Comparison of ENCODE assay signal across 14 cellular contexts in genomic region chr2:31987454-31987853, GRCh38. TPM values are rescaled to one million over a fixed set of nuclear protein-coding genes. Genes with fewer than 3 reads are reported as not detected.
DNase-seq lines count a peak whose midpoint lies in the region; FAIRE-seq and TF ChIP-seq lines count a peak whose summit lies in the region.
"Had no signal": no experiment of that assay in that cellular context is flagged by ENCODE, and none has a peak within 500 bp of the region (broad histone marks: within the 10 kb centered on the region; RNA-seq: fewer than 3 reads in every experiment).

No MANE protein-coding gene starts in this region.

- no peak for TF ChIP-seq EP300 in esophagus muscularis mucosa (IDR thresholded peaks at IDR 0.05)

- H3K9me3 ChIP-seq in astrocyte (ENCODE audit: insufficient read depth, low read depth, low read length) (no peaks in the 10 kb centered on the region), esophagus muscularis mucosa (no peaks in the 10 kb centered on the region), vagina (no peaks in the 10 kb centered on the region)
- H3K9me3 ChIP-seq: thoracic aorta had no signal

- H3K27ac Mint-ChIP-seq in astrocyte (ENCODE audit: unreplicated experiment), result no peak overlapping the region
- H3K27ac Mint-ChIP-seq: neural progenitor cell had no signal

- peak; percentile 51 for DNase-seq in AG08395 (ENCODE audit: low spot score)
- peak; percentile 62 for DNase-seq in GM03348 (ENCODE audit: low spot score)
- DNase-seq in astrocyte (ENCODE audit: low read depth), result peak; percentile 56
- peak; percentile 50 for DNase-seq in hepatic stellate cell (ENCODE audit: low spot score)
- DNase-seq in esophagus muscularis mucosa (ENCODE audit: extremely low spot score), result no peak
- DNase-seq in vagina (ENCODE audit: extremely low spot score in 2 of 2), result no peak
- DNase-seq in effector CD4-positive, alpha-beta T cell, result no peak
- no peak for DNase-seq in DMS 273 treated with DMSO at 0.1 percent for 48 hours (lab: John Stamatoyannopoulos, UW)
- DNase-seq: NCI-H2227 treated with DMSO at 0.1 percent for 48 hours; stimulated activated CD4-positive, alpha-beta T cell treated with anti-CD3 and anti-CD28 coated beads, Interleukin-2, amount 100 ng/mL, for 48 hours had no signal

- H3K79me2 ChIP-seq in astrocyte (ENCODE audit: insufficient read depth, low read length), result peaks cover 99% of the 10 kb centered on the region

- H3K4me3 Mint-ChIP-seq in astrocyte (ENCODE audit: unreplicated experiment), result no peak overlapping the region
- H3K4me3 Mint-ChIP-seq: neural progenitor cell had no signal

- FAIRE-seq in astrocyte (lab: Jason Lieb, UNC), result peak; percentile 86
- FAIRE-seq: H1 had no signal

- H3K36me3 Mint-ChIP-seq in astrocyte (ENCODE audit: low read depth, unreplicated experiment), result peaks cover 4% of the 10 kb centered on the region

- H3K4me1 ChIP-seq in astrocyte (ENCODE audit: insufficient read depth, low read length), result peaks cover 5% of the 10 kb centered on the region
- peaks cover 0 to 15% (median 8%) of the 10 kb centered on the region in 4 donors for H3K4me1 ChIP-seq in esophagus muscularis mucosa
- peaks cover 14% of the 10 kb centered on the region for H3K4me1 ChIP-seq in vagina
- H3K4me1 ChIP-seq: neural progenitor cell had no signal

- H4K20me1 ChIP-seq in astrocyte (ENCODE audit: insufficient read depth, low read length), result peaks cover 54% of the 10 kb centered on the region

- H3K9me3 Mint-ChIP-seq in astrocyte (ENCODE audit: unreplicated experiment), result no peaks in the 10 kb centered on the region

- H3K4me2 ChIP-seq in astrocyte (ENCODE audit: low read length), result peak overlapping the region; percentile 8
- H3K4me2 ChIP-seq: KMS-11, neural progenitor cell had no signal

- H3K27me3 ChIP-seq in astrocyte (ENCODE audit: insufficient read depth, low read length) (no peaks in the 10 kb centered on the region), esophagus muscularis mucosa (no peaks in the 10 kb centered on the region), vagina (no peaks in the 10 kb centered on the region)
- H3K27me3 ChIP-seq: neural progenitor cell had no signal

- H3K4me3 ChIP-seq in astrocyte (ENCODE audit: insufficient read depth, low read depth, low read length) (no peak overlapping the region), esophagus muscularis mucosa (no peak overlapping the region), vagina (no peak overlapping the region)
- H3K4me3 ChIP-seq: neural progenitor cell, thoracic aorta had no signal

- peak overlapping the region; percentile 72 for H3K27ac ChIP-seq in astrocyte (ENCODE audit: low read depth, low read length)
- no peak overlapping the region for H3K27ac ChIP-seq in esophagus muscularis mucosa (replicated peaks in 1 of 4)
- no peak overlapping the region for H3K27ac ChIP-seq in vagina
- H3K27ac ChIP-seq: KMS-11, neural progenitor cell, thoracic aorta had no signal

- no peak overlapping the region for H2AFZ ChIP-seq in astrocyte (ENCODE audit: low read depth, low read length)
- H2AFZ ChIP-seq: neural progenitor cell had no signal

- no peaks in the 10 kb centered on the region for H3K27me3 Mint-ChIP-seq in astrocyte (ENCODE audit: low read depth, unreplicated experiment)

- peaks cover 7% of the 10 kb centered on the region for H3K4me1 Mint-ChIP-seq in astrocyte (ENCODE audit: low read depth, unreplicated experiment)
- H3K4me1 Mint-ChIP-seq: neural progenitor cell had no signal

- intact Hi-C loops in esophagus muscularis mucosa (cut with DNase I) (no loop called here), vagina (cut with DNase I) (no loop called here)

- TF ChIP-seq CTCF in astrocyte (IDR thresholded peaks at IDR 0.05; ENCODE audit: insufficient read depth, low read depth, low read length) (no peak), esophagus muscularis mucosa (IDR thresholded peaks at IDR 0.05) (no peak), vagina (IDR thresholded peaks at IDR 0.05) (no peak)

- TF ChIP-seq POLR2A in esophagus muscularis mucosa (IDR thresholded peaks at IDR 0.05; ENCODE audit: low read depth), result no peak
- no peak for TF ChIP-seq POLR2A in vagina (IDR thresholded peaks at IDR 0.05)

- H3K36me3 ChIP-seq in astrocyte (ENCODE audit: insufficient read depth, low read length), result no peaks in the 10 kb centered on the region
- H3K36me3 ChIP-seq in esophagus muscularis mucosa, result no peaks in the 10 kb centered on the region
- H3K36me3 ChIP-seq in vagina, result no peaks in the 10 kb centered on the region
- H3K36me3 ChIP-seq: neural progenitor cell, thoracic aorta had no signal

- peak overlapping the region; percentile 53 for H3K9ac ChIP-seq in astrocyte (ENCODE audit: low read length)
- H3K9ac ChIP-seq: KMS-11, neural progenitor cell had no signal

RNA-seq across cellular contexts. Expression of gene MEMO1, which starts 23.4 kb away (rescaled TPM):
- total RNA-seq in astrocyte (59.7 and 65.2 TPM in 2 replicates), esophagus muscularis mucosa (10 to 100 TPM; 25.0 to 40.7 (median 33.2) TPM), vagina (36.3 TPM)

RNA-seq across cellular contexts. Expression of gene DPY30, which starts 52.2 kb away (rescaled TPM):
- total RNA-seq in astrocyte (63.7 and 71.1 TPM in 2 replicates), esophagus muscularis mucosa (10 to 100 TPM; 52.6 to 83.1 (median 61.1) TPM), vagina (41.3 TPM)

Comparison
In these comparisons a context has a peak if more than half of its experiments do, and no peak if none do; other contexts are left out.
1. DNase-seq: peak in AG08395 (single experiment), GM03348 (single experiment), astrocyte (single experiment) and hepatic stellate cell (single experiment); none in esophagus muscularis mucosa (single experiment), vagina (0 of 2), effector CD4-positive, alpha-beta T cell (single experiment) and DMS 273 treated with DMSO at 0.1 percent for 48 hours (single experiment).